Comparison of ENCODE assay signal across 1 cellular context in genomic region chr2:101307950-101308431, GRCh38.
TF ChIP-seq lines count a peak whose summit lies in the region.

No MANE protein-coding gene starts in this region.

TF ChIP-seq in WTC11, 78 proteins besides CTCF, POLR2A, EP300 and RAD21 (continued from another document):
- TF ChIP-seq, protein P1, sequence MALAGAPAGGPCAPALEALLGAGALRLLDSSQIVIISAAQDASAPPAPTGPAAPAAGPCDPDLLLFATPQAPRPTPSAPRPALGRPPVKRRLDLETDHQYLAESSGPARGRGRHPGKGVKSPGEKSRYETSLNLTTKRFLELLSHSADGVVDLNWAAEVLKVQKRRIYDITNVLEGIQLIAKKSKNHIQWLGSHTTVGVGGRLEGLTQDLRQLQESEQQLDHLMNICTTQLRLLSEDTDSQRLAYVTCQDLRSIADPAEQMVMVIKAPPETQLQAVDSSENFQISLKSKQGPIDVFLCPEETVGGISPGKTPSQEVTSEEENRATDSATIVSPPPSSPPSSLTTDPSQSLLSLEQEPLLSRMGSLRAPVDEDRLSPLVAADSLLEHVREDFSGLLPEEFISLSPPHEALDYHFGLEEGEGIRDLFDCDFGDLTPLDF (CRISPR knock-in tag; IDR thresholded peaks at IDR 0.05), result peak; percentile 20; the same call in 1 of the 2 replicates
- no peak; the same call in 1 of the 2 replicates for TF ChIP-seq SP1 (CRISPR knock-in tag; conservative IDR thresholded peaks at IDR 0.05)
- TF ChIP-seq, protein P2, sequence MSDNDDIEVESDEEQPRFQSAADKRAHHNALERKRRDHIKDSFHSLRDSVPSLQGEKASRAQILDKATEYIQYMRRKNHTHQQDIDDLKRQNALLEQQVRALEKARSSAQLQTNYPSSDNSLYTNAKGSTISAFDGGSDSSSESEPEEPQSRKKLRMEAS (CRISPR knock-in tag; IDR thresholded peaks at IDR 0.05), result peak; percentile 74
- TF ChIP-seq ZBTB21 (CRISPR knock-in tag; IDR thresholded peaks at IDR 0.05; ENCODE audit: borderline replicate concordance), result no peak
- TF ChIP-seq, protein P3, sequence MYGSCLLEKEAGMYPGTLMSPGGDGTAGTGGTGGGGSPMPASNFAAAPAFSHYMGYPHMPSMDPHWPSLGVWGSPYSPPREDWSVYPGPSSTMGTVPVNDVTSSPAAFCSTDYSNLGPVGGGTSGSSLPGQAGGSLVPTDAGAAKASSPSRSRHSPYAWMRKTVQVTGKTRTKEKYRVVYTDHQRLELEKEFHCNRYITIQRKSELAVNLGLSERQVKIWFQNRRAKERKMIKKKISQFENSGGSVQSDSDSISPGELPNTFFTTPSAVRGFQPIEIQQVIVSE (CRISPR knock-in tag; IDR thresholded peaks at IDR 0.05; ENCODE audit: borderline replicate concordance), result no peak
- TF ChIP-seq OVOL2 (CRISPR knock-in tag; IDR thresholded peaks at IDR 0.05; ENCODE audit: borderline replicate concordance), result no peak
- TF ChIP-seq ZNF532 (CRISPR knock-in tag; IDR thresholded peaks at IDR 0.05; ENCODE audit: borderline replicate concordance), result no peak
- no peak for TF ChIP-seq TEAD1 (CRISPR knock-in tag; IDR thresholded peaks at IDR 0.05)
- no peak for TF ChIP-seq ZNF138 (CRISPR knock-in tag; conservative IDR thresholded peaks at IDR 0.05)
- no peak for TF ChIP-seq TCF7 (CRISPR knock-in tag; IDR thresholded peaks at IDR 0.05; ENCODE audit: low read depth)
- peak; percentile 88 for TF ChIP-seq JUN (CRISPR knock-in tag; IDR thresholded peaks at IDR 0.05)
- TF ChIP-seq ZBTB43 (CRISPR knock-in tag; IDR thresholded peaks at IDR 0.05), result 0 out of 2 replicates have a peak, but pooled peaks have one; percentile 17
- TF ChIP-seq, protein P4, sequence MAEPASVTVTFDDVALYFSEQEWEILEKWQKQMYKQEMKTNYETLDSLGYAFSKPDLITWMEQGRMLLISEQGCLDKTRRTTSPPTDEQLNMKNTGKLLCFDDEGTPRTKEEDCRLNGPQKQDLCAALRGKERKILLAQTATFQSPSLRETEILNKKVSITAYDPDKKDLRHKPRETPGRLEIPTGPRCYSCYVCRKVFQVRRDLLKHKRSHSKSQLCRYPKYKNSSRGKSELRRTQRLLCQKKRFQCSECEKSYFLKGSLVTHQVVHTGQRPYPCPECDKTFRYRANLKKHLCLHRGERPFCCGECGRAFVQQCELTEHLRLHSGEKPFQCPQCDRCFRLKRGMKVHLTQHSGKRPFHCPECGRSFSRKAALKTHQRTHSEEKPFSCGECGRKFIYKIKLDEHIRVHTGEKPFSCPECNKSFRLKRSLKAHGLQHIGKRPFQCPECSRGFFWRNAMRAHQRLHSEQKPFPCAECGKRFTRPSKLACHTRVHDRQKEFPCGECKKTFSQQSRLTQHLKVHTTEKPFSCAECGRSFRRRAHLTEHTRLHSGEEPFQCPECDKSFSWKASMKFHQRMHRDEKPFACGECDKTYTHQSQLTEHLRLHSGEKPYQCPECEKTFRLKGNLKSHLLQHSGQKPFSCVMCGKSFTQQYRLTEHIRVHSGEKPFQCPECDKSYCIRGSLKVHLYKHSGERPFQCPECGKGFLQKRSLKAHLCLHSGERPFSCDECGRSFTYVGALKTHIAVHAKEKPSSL (CRISPR knock-in tag; conservative IDR thresholded peaks at IDR 0.05), result no peak
- TF ChIP-seq NFYB (CRISPR knock-in tag; conservative IDR thresholded peaks at IDR 0.05; ENCODE audit: low read depth), result no peak
- TF ChIP-seq ZNF121 (CRISPR knock-in tag; IDR thresholded peaks at IDR 0.05), result no peak
- TF ChIP-seq KAT7 (CRISPR knock-in tag; IDR thresholded peaks at IDR 0.05; ENCODE audit: borderline replicate concordance), result no peak; the same call in 1 of the 2 replicates
- TF ChIP-seq NR3C1 (CRISPR knock-in tag; conservative IDR thresholded peaks at IDR 0.05; ENCODE audit: low read depth), result no peak; the same call in 1 of the 2 replicates
- TF ChIP-seq, protein P5, sequence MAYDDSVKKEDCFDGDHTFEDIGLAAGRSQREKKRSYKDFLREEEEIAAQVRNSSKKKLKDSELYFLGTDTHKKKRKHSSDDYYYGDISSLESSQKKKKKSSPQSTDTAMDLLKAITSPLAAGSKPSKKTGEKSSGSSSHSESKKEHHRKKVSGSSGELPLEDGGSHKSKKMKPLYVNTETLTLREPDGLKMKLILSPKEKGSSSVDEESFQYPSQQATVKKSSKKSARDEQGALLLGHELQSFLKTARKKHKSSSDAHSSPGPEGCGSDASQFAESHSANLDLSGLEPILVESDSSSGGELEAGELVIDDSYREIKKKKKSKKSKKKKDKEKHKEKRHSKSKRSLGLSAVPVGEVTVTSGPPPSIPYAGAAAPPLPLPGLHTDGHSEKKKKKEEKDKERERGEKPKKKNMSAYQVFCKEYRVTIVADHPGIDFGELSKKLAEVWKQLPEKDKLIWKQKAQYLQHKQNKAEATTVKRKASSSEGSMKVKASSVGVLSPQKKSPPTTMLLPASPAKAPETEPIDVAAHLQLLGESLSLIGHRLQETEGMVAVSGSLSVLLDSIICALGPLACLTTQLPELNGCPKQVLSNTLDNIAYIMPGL (CRISPR knock-in tag; IDR thresholded peaks at IDR 0.05), result no peak; the same call in 1 of the 2 replicates
- no peak for TF ChIP-seq ZNF416 (CRISPR knock-in tag; IDR thresholded peaks at IDR 0.05)
- TF ChIP-seq, protein P6, sequence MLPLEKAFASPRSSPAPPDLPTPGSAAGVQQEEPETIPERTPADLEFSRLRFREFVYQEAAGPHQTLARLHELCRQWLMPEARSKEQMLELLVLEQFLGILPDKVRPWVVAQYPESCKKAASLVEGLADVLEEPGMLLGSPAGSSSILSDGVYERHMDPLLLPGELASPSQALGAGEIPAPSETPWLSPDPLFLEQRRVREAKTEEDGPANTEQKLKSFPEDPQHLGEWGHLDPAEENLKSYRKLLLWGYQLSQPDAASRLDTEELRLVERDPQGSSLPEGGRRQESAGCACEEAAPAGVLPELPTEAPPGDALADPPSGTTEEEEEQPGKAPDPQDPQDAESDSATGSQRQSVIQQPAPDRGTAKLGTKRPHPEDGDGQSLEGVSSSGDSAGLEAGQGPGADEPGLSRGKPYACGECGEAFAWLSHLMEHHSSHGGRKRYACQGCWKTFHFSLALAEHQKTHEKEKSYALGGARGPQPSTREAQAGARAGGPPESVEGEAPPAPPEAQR (CRISPR knock-in tag; IDR thresholded peaks at IDR 0.05), result no peak
- no peak for TF ChIP-seq FOXJ3 (CRISPR knock-in tag; IDR thresholded peaks at IDR 0.05; ENCODE audit: borderline replicate concordance)
- TF ChIP-seq TP53 (CRISPR knock-in tag; IDR thresholded peaks at IDR 0.05), result no peak
- 0 out of 2 replicates have a peak, but pooled peaks have one; percentile 11 for TF ChIP-seq ZNF317 (CRISPR knock-in tag; IDR thresholded peaks at IDR 0.05; ENCODE audit: borderline replicate concordance, low read depth)
- 0 out of 2 replicates have a peak, but pooled peaks have one; percentile 49 for TF ChIP-seq CREM (CRISPR knock-in tag; IDR thresholded peaks at IDR 0.05)
- 0 out of 2 replicates have a peak, but pooled peaks have one; percentile 30 for TF ChIP-seq FOXK1 (CRISPR knock-in tag; IDR thresholded peaks at IDR 0.05)
- no peak for TF ChIP-seq ZNF671 (CRISPR knock-in tag; IDR thresholded peaks at IDR 0.05)
- peak; percentile 75 for TF ChIP-seq USF1 (CRISPR knock-in tag; IDR thresholded peaks at IDR 0.05)
